ENCODE assay signal across 8 cellular contexts in genomic region chr12:115337693-115338543, GRCh38.
DNase-seq lines count a peak whose midpoint lies in the region; ATAC-seq, FAIRE-seq and TF ChIP-seq lines count a peak whose summit lies in the region.
"Had no signal": no experiment of that assay in that cellular context is flagged by ENCODE, and none has a peak within 500 bp of the region (broad histone marks: within the 10 kb centered on the region; RNA-seq: fewer than 3 reads in every experiment).

No MANE protein-coding gene starts in this region.

- peak overlapping the region in 2 of 3 donors; percentile 29 to 66 for H3K27ac ChIP-seq in thyroid gland

- TF ChIP-seq POLR2A in thyroid gland (IDR thresholded peaks at IDR 0.05) = no peak

- no peaks in the 10 kb centered on the region for H3K9me3 ChIP-seq in thyroid gland

- no peaks in the 10 kb centered on the region for H3K4me1 ChIP-seq in thyroid gland

- no peaks in the 10 kb centered on the region for H3K27me3 ChIP-seq in thyroid gland

- TF ChIP-seq CTCF in thyroid gland (IDR thresholded peaks at IDR 0.05) = no peak

- intact Hi-C loops in left ventricle myocardium superior (cut with micrococcal nuclease) = no loop called here
- intact Hi-C loops in thyroid gland (cut with DNase I) = no loop called here

- H3K36me3 ChIP-seq in thyroid gland = no peaks in the 10 kb centered on the region

- no peak overlapping the region for H3K4me3 ChIP-seq in thyroid gland (replicated peaks in 1 of 3)

- no peak for FAIRE-seq in HTR-8/SVneo (lab: Jason Lieb, UNC)

- peak; percentile 87 for ATAC-seq in left ventricle myocardium superior
- ATAC-seq in HG03025 (IDR thresholded peaks at IDR 0.05; ENCODE audit: low FRiP score, unreplicated experiment) = no peak
- ATAC-seq: Panc1 had no signal

- DNase-seq in HTR-8/SVneo (ENCODE audit: insufficient read length, low spot score) (peak; percentile 66), amniotic stem cell (lab: John Stamatoyannopoulos, UW) (peak; percentile 82), left ventricle myocardium superior (peak; percentile 31), thyroid gland (peak; percentile 9 to 15), DMS 273 (lab: John Stamatoyannopoulos, UW; ENCODE audit: unreplicated experiment) (no peak)
- no peak for DNase-seq in activated CD8-positive, alpha-beta memory T cell treated with anti-CD3 and anti-CD28 coated beads, Interleukin-2, amount 50 U/mL, for 4 hours

- 54 to 62% methylated on average over 12 of the region's 12 CpGs for WGBS in thyroid gland, 2 donors

Comparison
In these comparisons a context has a peak if more than half of its experiments do, and no peak if none do; other contexts are left out.
1. DNase-seq: peak in HTR-8/SVneo (single experiment), amniotic stem cell (single experiment), left ventricle myocardium superior (single experiment) and thyroid gland (2 of 2); none in DMS 273 (single experiment) and activated CD8-positive, alpha-beta memory T cell treated with anti-CD3 and anti-CD28 coated beads, Interleukin-2, amount 50 U/mL, for 4 hours (single experiment).